Comparison of ENCODE assay signal across 1 cellular context in genomic region chrX:132592880-132593279, GRCh38.
TF ChIP-seq lines count a peak whose summit lies in the region.

No MANE protein-coding gene starts in this region.

TF ChIP-seq in GM23338, 12 proteins besides CTCF, POLR2A, EP300 and RAD21 (continued from another document):
- TF ChIP-seq ETS1 (IDR thresholded peaks at IDR 0.05) = no peak
- no peak for TF ChIP-seq JUNB (IDR thresholded peaks at IDR 0.05; ENCODE audit: unreplicated experiment)
- TF ChIP-seq ZNF331 (CRISPR knock-in tag; IDR thresholded peaks at IDR 0.05; ENCODE audit: low read depth) = no peak
- TF ChIP-seq EZH2 (IDR thresholded peaks at IDR 0.05; ENCODE audit: low read depth, unreplicated experiment) = no peak
- TF ChIP-seq NANOG (IDR thresholded peaks at IDR 0.05; ENCODE audit: borderline replicate concordance) = no peak
- TF ChIP-seq STAT1 (IDR thresholded peaks at IDR 0.05; ENCODE audit: unreplicated experiment) = no peak
- no peak for TF ChIP-seq ZNF114 (CRISPR knock-in tag; IDR thresholded peaks at IDR 0.05)
- no peak for TF ChIP-seq REST (IDR thresholded peaks at IDR 0.05; ENCODE audit: unreplicated experiment)
- no peak for TF ChIP-seq CREB1 (CRISPR knock-in tag; IDR thresholded peaks at IDR 0.05; ENCODE audit: low read depth)
